Comparison of ENCODE assay signal across 13 cellular contexts in the genomic region with DNA sequence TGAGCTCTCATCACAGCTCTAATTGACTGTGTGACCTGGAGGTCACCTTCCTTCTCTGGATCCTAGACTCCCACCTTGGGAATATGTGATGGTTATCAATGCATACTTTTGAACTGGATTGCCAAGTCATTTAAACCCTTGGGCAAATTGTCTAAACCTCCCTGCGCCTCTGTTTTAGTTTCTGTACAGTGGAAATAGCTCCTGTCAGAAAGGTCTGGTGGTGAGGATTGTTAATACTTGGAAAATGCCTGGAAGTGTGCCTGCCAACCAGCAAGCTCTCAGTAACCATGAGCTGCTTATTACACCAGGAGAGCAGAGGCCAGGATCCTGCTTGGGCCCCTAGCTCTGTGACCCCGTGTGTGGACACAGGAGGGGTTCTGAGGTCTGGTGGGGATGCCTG.
A peak's percentile ranks its signal among the peaks of the same experiment; 100 is the strongest.
DNase-seq lines count a peak whose midpoint lies in the region; ATAC-seq, FAIRE-seq and TF ChIP-seq lines count a peak whose summit lies in the region.
"Had no signal": no experiment of that assay in that cellular context is flagged by ENCODE, and none has a peak within 500 bp of the region (broad histone marks: within the 10 kb centered on the region; RNA-seq: fewer than 3 reads in every experiment).

No MANE protein-coding gene starts in this region.

- no peaks in the 10 kb centered on the region for H3K27me3 ChIP-seq in right cardiac atrium (ENCODE audit: control insufficient read depth, insufficient read depth)

- no peak for ATAC-seq in right cardiac atrium
- ATAC-seq in HG02642 (IDR thresholded peaks at IDR 0.05; ENCODE audit: poor library complexity, unreplicated experiment), result no peak
- ATAC-seq in GM21423 (IDR thresholded peaks at IDR 0.05; ENCODE audit: unreplicated experiment), result no peak
- ATAC-seq: stimulated activated memory B cell treated with anti-CD40 and anti-IgM and Interleukin-4, amounts not matched to agents 10 μg/mL and 1 μg/mL and 100 μg/mL, for 72 hours had no signal

- peak overlapping the region; percentile 61 for H3K27ac ChIP-seq in angular gyrus (ENCODE audit: low read depth, low read length)
- peak overlapping the region; percentile 0 for H3K27ac ChIP-seq in right cardiac atrium (ENCODE audit: low read length)

- peaks cover 29% of the 10 kb centered on the region for H3K4me1 ChIP-seq in right cardiac atrium (ENCODE audit: control insufficient read depth, insufficient read depth, low read length)

- no peak overlapping the region for H3K4me3 ChIP-seq in right cardiac atrium (ENCODE audit: low read length)

- intact Hi-C loops in right cardiac atrium (cut with DNase I), result no loop called here

- no peaks in the 10 kb centered on the region for H3K9me3 ChIP-seq in right cardiac atrium (ENCODE audit: control insufficient read depth, low read length)

- 60% methylated on average over 2 of the region's 2 CpGs for WGBS in right cardiac atrium

- no peak for FAIRE-seq in GM12892 (lab: Jason Lieb, UNC)
- FAIRE-seq: islet of Langerhans had no signal

- DNase-seq in ELF-1 (ENCODE audit: low read depth, low spot score), result peak; percentile 49
- DNase-seq in right cardiac atrium, result peak in 1 of 3 donors; percentile 29
- peak; percentile 13 for DNase-seq in renal cortical epithelial cell (ENCODE audit: low read depth)
- no peak for DNase-seq in ecto neural progenitor cell (ENCODE audit: low spot score)
- DNase-seq in GM12892 (ENCODE audit: insufficient read length), result no peak
- DNase-seq: activated CD4-positive, alpha-beta memory T cell treated with anti-CD3 and anti-CD28 coated beads, Interleukin-2, amount 10 ng/mL, durations not matched to agents 7 days and 5 days; activated gamma-delta T cell; GDM1 had no signal

- TF ChIP-seq POLR2A in GM12892 (IDR thresholded peaks at IDR 0.05; ENCODE audit: low read depth, low read length), result no peak

Comparison
In these comparisons a context has a peak if more than half of its experiments do, and no peak if none do; other contexts are left out.
1. DNase-seq: peak in ELF-1 (single experiment) and renal cortical epithelial cell (single experiment); none in ecto neural progenitor cell (single experiment) and GM12892 (single experiment).